Comparison of ENCODE assay signal across 12 cellular contexts in the genomic region with DNA sequence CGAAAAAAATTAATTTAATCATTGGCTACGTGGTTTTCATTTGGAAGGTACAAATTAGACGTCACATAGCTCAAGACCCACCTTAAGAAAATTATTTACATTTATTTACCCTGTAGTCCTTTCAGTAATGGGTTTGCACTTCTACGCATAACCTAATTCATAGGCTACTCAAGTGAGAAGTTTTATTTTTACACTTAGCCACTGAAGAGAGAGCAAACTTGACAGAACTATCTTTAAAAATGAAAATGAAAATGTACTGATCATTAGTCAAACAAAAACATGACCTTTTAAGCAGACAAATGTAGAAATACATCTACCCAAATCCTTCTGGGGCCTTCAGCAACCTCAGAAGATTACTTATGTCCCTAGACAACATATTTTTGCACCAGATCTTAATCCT.
DNase-seq lines count a peak whose midpoint lies in the region; ATAC-seq and TF ChIP-seq lines count a peak whose summit lies in the region.
"Had no signal": no experiment of that assay in that cellular context is flagged by ENCODE, and none has a peak within 500 bp of the region (broad histone marks: within the 10 kb centered on the region; RNA-seq: fewer than 3 reads in every experiment).

No MANE protein-coding gene starts in this region.

- no peak for TF ChIP-seq POLR2A in GM18505 (IDR thresholded peaks at IDR 0.05; ENCODE audit: borderline replicate concordance, extremely low read depth, insufficient read depth, insufficient read length)
- no peak for TF ChIP-seq POLR2A in Peyer's patch (IDR thresholded peaks at IDR 0.05)

- no peak for TF ChIP-seq CTCF in Peyer's patch (IDR thresholded peaks at IDR 0.05)

- DNase-seq in Peyer's patch (no peak), NCI-H524 (lab: John Stamatoyannopoulos, UW) (no peak), DMS79 treated with DMSO at 0.1 percent for 48 hours (lab: John Stamatoyannopoulos, UW) (no peak), AML-193 (lab: John Stamatoyannopoulos, UW) (no peak)
- DNase-seq: dorsolateral prefrontal cortex, NCI-H510A treated with DMSO at 0.1 percent for 48 hours, SHP77 had no signal

- ATAC-seq in GM18505 (IDR thresholded peaks at IDR 0.05; ENCODE audit: unreplicated experiment) = peak; percentile 36
- peak; percentile 57 for ATAC-seq in GM19455 (IDR thresholded peaks at IDR 0.05; ENCODE audit: unreplicated experiment)
- peak; percentile 57 for ATAC-seq in HG02759 (IDR thresholded peaks at IDR 0.05; ENCODE audit: unreplicated experiment)
- ATAC-seq in HG03354 (IDR thresholded peaks at IDR 0.05; ENCODE audit: poor library complexity, severe bottlenecking, unreplicated experiment) = peak; percentile 43

- no peaks in the 10 kb centered on the region for H3K36me3 ChIP-seq in Peyer's patch
- H3K36me3 ChIP-seq: vagina had no signal

- H3K27ac ChIP-seq in Peyer's patch = no peak overlapping the region
- H3K27ac ChIP-seq: dorsolateral prefrontal cortex, vagina had no signal

- no peaks in the 10 kb centered on the region for H3K9me3 ChIP-seq in Peyer's patch
- H3K9me3 ChIP-seq: vagina had no signal

- no peaks in the 10 kb centered on the region for H3K27me3 ChIP-seq in Peyer's patch
- H3K27me3 ChIP-seq: dorsolateral prefrontal cortex, vagina had no signal

- no peaks in the 10 kb centered on the region for H3K4me1 ChIP-seq in Peyer's patch
- H3K4me1 ChIP-seq: vagina had no signal

- no peak overlapping the region for H3K4me3 ChIP-seq in Peyer's patch
- H3K4me3 ChIP-seq: dorsolateral prefrontal cortex, vagina had no signal
